In the genomic region with DNA sequence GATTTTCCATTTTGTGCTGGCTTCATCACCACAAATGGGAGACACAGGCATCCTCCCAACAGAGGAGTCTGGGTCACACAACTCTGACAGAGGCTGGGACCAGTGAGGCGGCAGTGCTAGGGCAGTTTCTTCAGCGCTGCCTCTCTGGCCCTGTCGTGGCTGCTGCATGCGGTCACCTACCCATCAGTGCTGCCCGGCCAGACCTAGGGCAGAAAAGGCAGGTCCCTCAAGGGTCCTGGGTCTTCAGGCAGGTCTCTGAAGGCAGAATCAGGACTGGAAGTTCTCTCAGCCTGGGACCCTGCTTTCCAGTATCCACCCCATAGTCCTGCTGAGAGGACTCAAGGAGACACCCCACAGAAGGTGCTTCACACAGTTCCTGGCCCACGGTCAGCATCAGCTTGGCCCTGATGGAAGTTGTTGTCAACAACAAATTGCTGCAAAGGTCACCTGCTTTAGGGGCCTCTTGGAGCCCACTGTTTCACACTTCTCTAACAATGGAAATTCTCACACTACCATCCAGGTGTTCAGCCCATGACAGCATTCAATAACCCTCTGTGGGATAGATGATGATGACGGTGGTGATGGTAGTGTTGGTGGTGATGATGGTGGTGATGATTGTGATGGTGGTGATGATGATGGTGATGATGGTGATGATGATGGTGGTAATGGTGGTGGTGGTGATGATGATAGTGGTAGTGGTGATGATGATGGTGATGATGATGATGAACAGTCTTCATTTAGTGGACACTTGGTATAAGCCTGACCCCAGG, we compare ENCODE assay signal across 13 cellular contexts.
"Had no signal": no experiment of that assay in that cellular context is flagged by ENCODE, and none has a peak within 500 bp of the region (broad histone marks: within the 10 kb centered on the region; RNA-seq: fewer than 3 reads in every experiment).

No MANE protein-coding gene starts in this region.

- ATAC-seq: activated CD4-positive, alpha-beta T cell treated with anti-CD3 and anti-CD28 coated beads for 36 hours; heart left ventricle; left lung; stimulated activated naive CD8-positive, alpha-beta T cell treated with anti-CD3 and anti-CD28 coated beads, Interleukin-15, amount 100 ng/mL, for 72 hours had no signal

- H3K4me3 ChIP-seq: cardiac muscle cell, heart left ventricle, left lung had no signal

- FAIRE-seq: islet of Langerhans had no signal

- H3K27me3 ChIP-seq: cardiac muscle cell, left lung had no signal

- H3K9me3 ChIP-seq: heart left ventricle had no signal

- H3K27ac ChIP-seq: cardiac muscle cell, heart left ventricle, left lung had no signal

- DNase-seq: activated CD4-positive, alpha-beta T cell treated with anti-CD3 and anti-CD28 coated beads for 36 hours; activated naive CD4-positive, alpha-beta T cell treated with anti-CD3 and anti-CD28 coated beads, Interleukin-2, amount 10 ng/mL, durations not matched to agents 7 days and 5 days; effector CD4-positive, alpha-beta T cell; foreskin melanocyte; nephron progenitor cell; stimulated activated CD4-positive, alpha-beta T cell treated with anti-CD3 and anti-CD28 coated beads, Interleukin-15, amount 100 ng/mL, for 24 hours; stimulated activated CD4-positive, alpha-beta T cell treated with anti-CD3 and anti-CD28 coated beads, Interleukin-4, amount 100 ng/mL, for 24 hours; stimulated activated naive CD8-positive, alpha-beta T cell treated with anti-CD3 and anti-CD28 coated beads, Interleukin-15, amount 100 ng/mL, for 72 hours; T-helper 9 cell had no signal

- H3K4me1 ChIP-seq: heart left ventricle, left lung had no signal

- H3K36me3 ChIP-seq: cardiac muscle cell, heart left ventricle, left lung had no signal
